8 cellular contexts compared by ENCODE assay signal in the genomic region with DNA sequence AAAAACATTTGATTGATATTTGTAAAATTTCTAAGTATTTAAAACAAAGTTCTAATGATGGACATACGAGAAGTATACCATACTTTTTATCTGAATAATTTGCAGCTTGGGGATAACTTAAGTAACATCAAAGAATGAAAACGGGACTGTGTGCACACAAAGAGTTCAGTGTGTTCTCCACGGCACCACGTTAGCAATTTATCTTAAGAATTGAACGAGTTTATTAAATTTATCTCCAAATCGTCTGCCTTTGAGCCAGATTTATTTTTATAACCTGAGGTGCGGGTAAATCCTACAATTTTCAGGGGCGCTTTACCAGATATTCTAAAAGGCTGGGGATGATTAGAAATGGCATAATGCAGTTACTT. TPM values are rescaled to one million over a fixed set of nuclear protein-coding genes. Genes with fewer than 3 reads are reported as not detected.
DNase-seq lines count a peak whose midpoint lies in the region; ATAC-seq and TF ChIP-seq lines count a peak whose summit lies in the region.

No MANE protein-coding gene starts in this region.

- H3K4me1 ChIP-seq in heart right ventricle (peaks cover 11 to 69% (median 60%) of the 10 kb centered on the region in 9 donors), aorta (ENCODE audit: control insufficient read depth in 1 of 2, insufficient read depth in 2 of 2, low read length in 2 of 2) (peaks cover 0 to 5% of the 10 kb centered on the region in 2 donors)

- in situ Hi-C loops in astrocyte of the spinal cord (cut with HindIII; ENCODE audit: low sequenced_read_pairs) = no loop called here

- ATAC-seq in heart right ventricle = no peak
- no peak for ATAC-seq in Right ventricle myocardium inferior
- no peak for ATAC-seq in memory B cell (ENCODE audit: low read depth)
- ATAC-seq in aorta (ENCODE audit: low FRiP score) = no peak
- no peak for ATAC-seq in HG03469 (IDR thresholded peaks at IDR 0.05; ENCODE audit: unreplicated experiment)

- intact Hi-C loops in heart right ventricle (cut with DNase I) (loop anchor here in 4 of 10 donors (2.0 to 5.0 kb wide), 3 partner anchors 19 to 96 kb away; no protein-coding TSS in a partner anchor), Right ventricle myocardium inferior (cut with DNase I) (loop anchor here (5.0 kb wide), 1 partner anchor 71 kb away; no protein-coding TSS in a partner anchor), aorta (cut with DNase I) (loop anchor here in 1 of 2 donors (5.0 kb wide), 1 partner anchor 96 kb away; no protein-coding TSS in a partner anchor)

- H3K36me3 ChIP-seq in heart right ventricle (peaks cover 0 to 25% (median 0%) of the 10 kb centered on the region in 9 donors), aorta (ENCODE audit: control insufficient read depth in 1 of 2, insufficient read depth in 2 of 2, low read length in 1 of 2) (no peaks in the 10 kb centered on the region)

- H3K4me3 Mint-ChIP-seq in memory B cell = peak overlapping the region; percentile 98

- H3K9me3 ChIP-seq in heart right ventricle (peaks cover 0 to 4% (median 0%) of the 10 kb centered on the region in 11 donors), aorta (ENCODE audit: control insufficient read depth, low read length) (no peaks in the 10 kb centered on the region)

- H3K27me3 ChIP-seq in heart right ventricle = no peaks in the 10 kb centered on the region
- H3K27me3 ChIP-seq in aorta (ENCODE audit: control insufficient read depth in 1 of 2, insufficient read depth in 2 of 2, low read length in 1 of 2) = peaks cover 0 to 1% of the 10 kb centered on the region in 2 donors

- H3K4me1 Mint-ChIP-seq in memory B cell = peaks cover 38% of the 10 kb centered on the region

- peak overlapping the region; percentile 99 for H3K27ac Mint-ChIP-seq in memory B cell

- H3K9me3 Mint-ChIP-seq in memory B cell = peaks cover 8% of the 10 kb centered on the region

- TF ChIP-seq CTCF in heart right ventricle (IDR thresholded peaks at IDR 0.05) (no peak), astrocyte of the spinal cord (IDR thresholded peaks at IDR 0.05; ENCODE audit: low read depth, low read length) (no peak), GM20000 (IDR thresholded peaks at IDR 0.05; ENCODE audit: extremely low read depth, missing control alignments) (no peak)

- H3K4me3 ChIP-seq in heart right ventricle (peak overlapping the region; percentile 12 to 70 (median 60)), astrocyte of the spinal cord (ENCODE audit: low read depth, low read length) (peak overlapping the region; percentile 62), aorta (ENCODE audit: low read length in 2 of 2) (peak overlapping the region; percentile 56 to 65)

- peaks cover 20% of the 10 kb centered on the region for H3K36me3 Mint-ChIP-seq in memory B cell

- 3% methylated on average over 8 of the region's 8 CpGs for WGBS in heart right ventricle, 2 donors
- WGBS in aorta, 2 donors = 1% methylated on average over 8 of the region's 8 CpGs

- peak overlapping the region; percentile 87 to 99 (median 95) for H3K27ac ChIP-seq in heart right ventricle
- peak overlapping the region; percentile 82 to 92 for H3K27ac ChIP-seq in aorta (ENCODE audit: low read depth in 1 of 2, low read length in 2 of 2)

- no peak for DNase-seq in heart right ventricle
- no peak for DNase-seq in Right ventricle myocardium inferior (ENCODE audit: missing footprints)
- DNase-seq in astrocyte of the spinal cord (ENCODE audit: low read depth, low spot score) = no peak
- no peak for DNase-seq in memory B cell (ENCODE audit: low spot score in 2 of 2)
- DNase-seq in aorta = no peak
- DNase-seq in NCI-H524 (lab: John Stamatoyannopoulos, UW) = no peak
- no peak for DNase-seq in GM20000 (ENCODE audit: low spot score)

- no peaks in the 10 kb centered on the region for H3K27me3 Mint-ChIP-seq in memory B cell

RNA-seq across cellular contexts. Expression of a gene that starts 3.4 kb away (rescaled TPM):
- total RNA-seq in heart right ventricle (10 to 100 TPM; 38.0 to 74.0 (median 56.3) TPM), Right ventricle myocardium inferior (45.9 TPM), aorta (100 to 1,000 TPM; 120 to 144 TPM)
- polyA plus RNA-seq in heart right ventricle (10 to 100 TPM; 12.2 to 41.7 TPM), aorta (10 to 100 TPM; 38.0 to 42.6 TPM)
